ENCODE assay signal across 8 cellular contexts in the genomic region with DNA sequence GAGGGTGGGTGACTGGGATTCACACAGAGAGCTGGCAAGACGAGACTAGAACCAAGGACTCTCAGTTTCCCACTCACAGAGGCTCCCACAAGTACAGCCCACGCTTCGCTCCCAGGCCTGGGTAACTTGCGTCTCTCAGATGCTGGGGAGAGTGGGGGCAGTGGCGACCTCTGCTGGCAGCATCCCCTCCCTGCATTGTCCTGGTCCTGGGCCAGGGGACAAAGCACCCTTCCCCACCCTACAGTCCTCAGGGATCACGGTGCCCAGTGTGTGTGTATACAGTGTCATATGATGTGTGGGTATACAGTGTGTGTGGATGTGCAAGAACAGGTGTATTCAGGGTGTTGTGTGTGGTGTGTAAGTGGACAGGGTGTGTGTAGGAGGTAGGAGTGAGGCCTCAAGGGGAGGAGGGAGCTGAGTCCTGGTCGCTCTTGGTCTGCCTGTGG. TPM values are rescaled to one million over a fixed set of nuclear protein-coding genes. Genes with fewer than 3 reads are reported as not detected.
DNase-seq lines count a peak whose midpoint lies in the region; ATAC-seq and TF ChIP-seq lines count a peak whose summit lies in the region.

No MANE protein-coding gene starts in this region.

- intact Hi-C loops in colonic mucosa (cut with DNase I): no loop called here
- intact Hi-C loops in left lung (cut with DNase I): no loop called here

- H3K9me3 ChIP-seq in colonic mucosa: no peaks in the 10 kb centered on the region
- H3K9me3 ChIP-seq in left lung: no peaks in the 10 kb centered on the region

- no peak overlapping the region for H3K4me3 ChIP-seq in colonic mucosa
- H3K4me3 ChIP-seq in left lung: no peak overlapping the region

- H3K4me1 ChIP-seq in colonic mucosa (peaks cover 22% of the 10 kb centered on the region), left lung (peaks cover 8 to 29% of the 10 kb centered on the region in 2 donors)

- H3K27ac ChIP-seq in colonic mucosa (peak overlapping the region; percentile 85), left lung (peak overlapping the region in 1 of 2 donors; percentile 50)

- ATAC-seq in left lung (peak; percentile 56), HG03108 (IDR thresholded peaks at IDR 0.05; ENCODE audit: unreplicated experiment) (no peak), HG02938 (IDR thresholded peaks at IDR 0.05; ENCODE audit: unreplicated experiment) (no peak)

- H3K9ac ChIP-seq in colonic mucosa (ENCODE audit: low read depth in 2 of 2, low read length in 2 of 2): peak overlapping the region in 1 of 2 donors; percentile 85

- H3K36me3 ChIP-seq in colonic mucosa (peaks cover 9% of the 10 kb centered on the region), left lung (peaks cover 0 to 62% of the 10 kb centered on the region in 2 donors)

- H3K27me3 ChIP-seq in colonic mucosa: no peaks in the 10 kb centered on the region
- no peaks in the 10 kb centered on the region for H3K27me3 ChIP-seq in left lung

- DNase-seq in COLO668 (lab: John Stamatoyannopoulos, UW; ENCODE audit: unreplicated experiment) (peak; percentile 28), HK-2 (ENCODE audit: unreplicated experiment) (peak; percentile 49), colonic mucosa (peak; percentile 78), left lung (peak; percentile 44 to 91)
- peak; percentile 47 for DNase-seq in activated CD4-positive, alpha-beta T cell treated with anti-CD3 and anti-CD28 coated beads for 1 hour
- DNase-seq in stimulated activated CD8-positive, alpha-beta memory T cell treated with anti-CD3 and anti-CD28 coated beads, Interleukin-15, amount 100 ng/mL, for 48 hours (ENCODE audit: low read depth in 2 of 2): peak; percentile 30 to 36

- TF ChIP-seq CTCF in colonic mucosa (IDR thresholded peaks at IDR 0.05) (peak; percentile 92), left lung (IDR thresholded peaks at IDR 0.05) (peak; percentile 74 to 86)

RNA-seq across cellular contexts. Expression of gene VILL, which starts 12.8 kb away (rescaled TPM):
- total RNA-seq in colonic mucosa: 100 to 1,000 TPM; 155 to 166 TPM
- total RNA-seq in left lung: 10 to 100 TPM; 29.0 to 36.9 TPM

RNA-seq across cellular contexts. Expression of gene PLCD1, which starts 26.0 kb away (rescaled TPM):
- total RNA-seq in colonic mucosa (10 to 100 TPM; 46.8 to 70.0 TPM), left lung (10 to 100 TPM; 33.3 to 47.5 TPM)

RNA-seq across cellular contexts. Expression of gene DLEC1, which starts 35.6 kb away (rescaled TPM):
- total RNA-seq in colonic mucosa (under 1 TPM; 0.52 to 0.56 TPM), left lung (1 to 10 TPM; 2.9 to 5.3 TPM)

Comparison
In these comparisons a context has a peak if more than half of its experiments do, and no peak if none do; other contexts are left out.
1. DNase-seq: peak in every context shown above with its lines; median percentile 78 in colonic mucosa; 68 in left lung; 49 in HK-2; 47 in activated CD4-positive, alpha-beta T cell treated with anti-CD3 and anti-CD28 coated beads for 1 hour; 33 in stimulated activated CD8-positive, alpha-beta memory T cell treated with anti-CD3 and anti-CD28 coated beads, Interleukin-15, amount 100 ng/mL, for 48 hours; 28 in COLO668.
2. RNA of gene VILL, which starts 12.8 kb away (total RNA-seq): 155 to 166 TPM in colonic mucosa; 29.0 to 36.9 TPM in left lung; every median in the first group is over 4 times any median in the second.